Comparison of ENCODE assay signal across 1 cellular context in genomic region chr15:93180128-93180527, GRCh38.
TF ChIP-seq lines count a peak whose summit lies in the region.

No MANE protein-coding gene starts in this region.

TF ChIP-seq in H1, 55 proteins besides CTCF, POLR2A, EP300 and RAD21:
- no peak for TF ChIP-seq CBX8 (IDR thresholded peaks at IDR 0.05; ENCODE audit: borderline replicate concordance, low read depth, low read length)
- no peak for TF ChIP-seq SIN3A (conservative IDR thresholded peaks at IDR 0.05 in 1 of 2, IDR thresholded peaks at IDR 0.05 in 1 of 2; ENCODE audit: low read depth in 1 of 2, low read length in 2 of 2)
- TF ChIP-seq, protein P1, sequence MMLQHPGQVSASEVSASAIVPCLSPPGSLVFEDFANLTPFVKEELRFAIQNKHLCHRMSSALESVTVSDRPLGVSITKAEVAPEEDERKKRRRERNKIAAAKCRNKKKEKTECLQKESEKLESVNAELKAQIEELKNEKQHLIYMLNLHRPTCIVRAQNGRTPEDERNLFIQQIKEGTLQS (IDR thresholded peaks at IDR 0.05; ENCODE audit: insufficient read depth, low read depth, low read length): no peak
- TF ChIP-seq CREB1 (IDR thresholded peaks at IDR 0.05): no peak
- TF ChIP-seq SP4 (IDR thresholded peaks at IDR 0.05; ENCODE audit: low read length): no peak
- no peak for TF ChIP-seq TCF12 (IDR thresholded peaks at IDR 0.05; ENCODE audit: low read depth, low read length)
- TF ChIP-seq JUND (IDR thresholded peaks at IDR 0.05; ENCODE audit: low read length): no peak
- no peak for TF ChIP-seq FOSL1 (IDR thresholded peaks at IDR 0.05; ENCODE audit: insufficient read depth, low read depth, low read length)
- no peak for TF ChIP-seq CEBPB (IDR thresholded peaks at IDR 0.05; ENCODE audit: low read depth, low read length)
- TF ChIP-seq, protein P2, sequence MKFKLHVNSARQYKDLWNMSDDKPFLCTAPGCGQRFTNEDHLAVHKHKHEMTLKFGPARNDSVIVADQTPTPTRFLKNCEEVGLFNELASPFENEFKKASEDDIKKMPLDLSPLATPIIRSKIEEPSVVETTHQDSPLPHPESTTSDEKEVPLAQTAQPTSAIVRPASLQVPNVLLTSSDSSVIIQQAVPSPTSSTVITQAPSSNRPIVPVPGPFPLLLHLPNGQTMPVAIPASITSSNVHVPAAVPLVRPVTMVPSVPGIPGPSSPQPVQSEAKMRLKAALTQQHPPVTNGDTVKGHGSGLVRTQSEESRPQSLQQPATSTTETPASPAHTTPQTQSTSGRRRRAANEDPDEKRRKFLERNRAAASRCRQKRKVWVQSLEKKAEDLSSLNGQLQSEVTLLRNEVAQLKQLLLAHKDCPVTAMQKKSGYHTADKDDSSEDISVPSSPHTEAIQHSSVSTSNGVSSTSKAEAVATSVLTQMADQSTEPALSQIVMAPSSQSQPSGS (IDR thresholded peaks at IDR 0.05; ENCODE audit: low read length): no peak
- TF ChIP-seq BACH1 (IDR thresholded peaks at IDR 0.05; ENCODE audit: low read length): no peak
- TF ChIP-seq SP2 (IDR thresholded peaks at IDR 0.05; ENCODE audit: low read length): no peak
- TF ChIP-seq HDAC2 (IDR thresholded peaks at IDR 0.05; ENCODE audit: borderline replicate concordance in 1 of 2, low read depth in 2 of 2, low read length in 2 of 2): no peak
- TF ChIP-seq BRCA1 (IDR thresholded peaks at IDR 0.05; ENCODE audit: low read depth, low read length): no peak
- TF ChIP-seq, protein P3, sequence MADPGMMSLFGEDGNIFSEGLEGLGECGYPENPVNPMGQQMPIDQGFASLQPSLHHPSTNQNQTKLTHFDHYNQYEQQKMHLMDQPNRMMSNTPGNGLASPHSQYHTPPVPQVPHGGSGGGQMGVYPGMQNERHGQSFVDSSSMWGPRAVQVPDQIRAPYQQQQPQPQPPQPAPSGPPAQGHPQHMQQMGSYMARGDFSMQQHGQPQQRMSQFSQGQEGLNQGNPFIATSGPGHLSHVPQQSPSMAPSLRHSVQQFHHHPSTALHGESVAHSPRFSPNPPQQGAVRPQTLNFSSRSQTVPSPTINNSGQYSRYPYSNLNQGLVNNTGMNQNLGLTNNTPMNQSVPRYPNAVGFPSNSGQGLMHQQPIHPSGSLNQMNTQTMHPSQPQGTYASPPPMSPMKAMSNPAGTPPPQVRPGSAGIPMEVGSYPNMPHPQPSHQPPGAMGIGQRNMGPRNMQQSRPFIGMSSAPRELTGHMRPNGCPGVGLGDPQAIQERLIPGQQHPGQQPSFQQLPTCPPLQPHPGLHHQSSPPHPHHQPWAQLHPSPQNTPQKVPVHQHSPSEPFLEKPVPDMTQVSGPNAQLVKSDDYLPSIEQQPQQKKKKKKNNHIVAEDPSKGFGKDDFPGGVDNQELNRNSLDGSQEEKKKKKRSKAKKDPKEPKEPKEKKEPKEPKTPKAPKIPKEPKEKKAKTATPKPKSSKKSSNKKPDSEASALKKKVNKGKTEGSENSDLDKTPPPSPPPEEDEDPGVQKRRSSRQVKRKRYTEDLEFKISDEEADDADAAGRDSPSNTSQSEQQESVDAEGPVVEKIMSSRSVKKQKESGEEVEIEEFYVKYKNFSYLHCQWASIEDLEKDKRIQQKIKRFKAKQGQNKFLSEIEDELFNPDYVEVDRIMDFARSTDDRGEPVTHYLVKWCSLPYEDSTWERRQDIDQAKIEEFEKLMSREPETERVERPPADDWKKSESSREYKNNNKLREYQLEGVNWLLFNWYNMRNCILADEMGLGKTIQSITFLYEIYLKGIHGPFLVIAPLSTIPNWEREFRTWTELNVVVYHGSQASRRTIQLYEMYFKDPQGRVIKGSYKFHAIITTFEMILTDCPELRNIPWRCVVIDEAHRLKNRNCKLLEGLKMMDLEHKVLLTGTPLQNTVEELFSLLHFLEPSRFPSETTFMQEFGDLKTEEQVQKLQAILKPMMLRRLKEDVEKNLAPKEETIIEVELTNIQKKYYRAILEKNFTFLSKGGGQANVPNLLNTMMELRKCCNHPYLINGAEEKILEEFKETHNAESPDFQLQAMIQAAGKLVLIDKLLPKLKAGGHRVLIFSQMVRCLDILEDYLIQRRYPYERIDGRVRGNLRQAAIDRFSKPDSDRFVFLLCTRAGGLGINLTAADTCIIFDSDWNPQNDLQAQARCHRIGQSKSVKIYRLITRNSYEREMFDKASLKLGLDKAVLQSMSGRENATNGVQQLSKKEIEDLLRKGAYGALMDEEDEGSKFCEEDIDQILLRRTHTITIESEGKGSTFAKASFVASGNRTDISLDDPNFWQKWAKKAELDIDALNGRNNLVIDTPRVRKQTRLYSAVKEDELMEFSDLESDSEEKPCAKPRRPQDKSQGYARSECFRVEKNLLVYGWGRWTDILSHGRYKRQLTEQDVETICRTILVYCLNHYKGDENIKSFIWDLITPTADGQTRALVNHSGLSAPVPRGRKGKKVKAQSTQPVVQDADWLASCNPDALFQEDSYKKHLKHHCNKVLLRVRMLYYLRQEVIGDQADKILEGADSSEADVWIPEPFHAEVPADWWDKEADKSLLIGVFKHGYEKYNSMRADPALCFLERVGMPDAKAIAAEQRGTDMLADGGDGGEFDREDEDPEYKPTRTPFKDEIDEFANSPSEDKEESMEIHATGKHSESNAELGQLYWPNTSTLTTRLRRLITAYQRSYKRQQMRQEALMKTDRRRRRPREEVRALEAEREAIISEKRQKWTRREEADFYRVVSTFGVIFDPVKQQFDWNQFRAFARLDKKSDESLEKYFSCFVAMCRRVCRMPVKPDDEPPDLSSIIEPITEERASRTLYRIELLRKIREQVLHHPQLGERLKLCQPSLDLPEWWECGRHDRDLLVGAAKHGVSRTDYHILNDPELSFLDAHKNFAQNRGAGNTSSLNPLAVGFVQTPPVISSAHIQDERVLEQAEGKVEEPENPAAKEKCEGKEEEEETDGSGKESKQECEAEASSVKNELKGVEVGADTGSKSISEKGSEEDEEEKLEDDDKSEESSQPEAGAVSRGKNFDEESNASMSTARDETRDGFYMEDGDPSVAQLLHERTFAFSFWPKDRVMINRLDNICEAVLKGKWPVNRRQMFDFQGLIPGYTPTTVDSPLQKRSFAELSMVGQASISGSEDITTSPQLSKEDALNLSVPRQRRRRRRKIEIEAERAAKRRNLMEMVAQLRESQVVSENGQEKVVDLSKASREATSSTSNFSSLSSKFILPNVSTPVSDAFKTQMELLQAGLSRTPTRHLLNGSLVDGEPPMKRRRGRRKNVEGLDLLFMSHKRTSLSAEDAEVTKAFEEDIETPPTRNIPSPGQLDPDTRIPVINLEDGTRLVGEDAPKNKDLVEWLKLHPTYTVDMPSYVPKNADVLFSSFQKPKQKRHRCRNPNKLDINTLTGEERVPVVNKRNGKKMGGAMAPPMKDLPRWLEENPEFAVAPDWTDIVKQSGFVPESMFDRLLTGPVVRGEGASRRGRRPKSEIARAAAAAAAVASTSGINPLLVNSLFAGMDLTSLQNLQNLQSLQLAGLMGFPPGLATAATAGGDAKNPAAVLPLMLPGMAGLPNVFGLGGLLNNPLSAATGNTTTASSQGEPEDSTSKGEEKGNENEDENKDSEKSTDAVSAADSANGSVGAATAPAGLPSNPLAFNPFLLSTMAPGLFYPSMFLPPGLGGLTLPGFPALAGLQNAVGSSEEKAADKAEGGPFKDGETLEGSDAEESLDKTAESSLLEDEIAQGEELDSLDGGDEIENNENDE (IDR thresholded peaks at IDR 0.05; ENCODE audit: insufficient replicate concordance, low read length): no peak
- TF ChIP-seq NANOG (IDR thresholded peaks at IDR 0.05; ENCODE audit: insufficient read depth, low read depth, low read length, poor library complexity, severe bottlenecking): no peak
- TF ChIP-seq TAF1 (IDR thresholded peaks at IDR 0.05; ENCODE audit: low read depth, low read length): no peak
- TF ChIP-seq SUZ12 (IDR thresholded peaks at IDR 0.05; ENCODE audit: low read length): no peak
- TF ChIP-seq ZNF274 (IDR thresholded peaks at IDR 0.05; ENCODE audit: borderline replicate concordance, extremely low read depth, low read length): no peak
- TF ChIP-seq CHD1 (IDR thresholded peaks at IDR 0.05; ENCODE audit: low read depth, low read length): no peak
TF ChIP-seq in H1: peak in this region for 0.
